Comparison of ENCODE assay signal across 6 cellular contexts in genomic region chr6:63425493-63425892, GRCh38.
"Had no signal": no experiment of that assay in that cellular context is flagged by ENCODE, and none has a peak within 500 bp of the region (broad histone marks: within the 10 kb centered on the region; RNA-seq: fewer than 3 reads in every experiment).

No MANE protein-coding gene starts in this region.

- FAIRE-seq: K562 had no signal

- H3K4me2 ChIP-seq: KMS-11 had no signal

- ATAC-seq: K562 had no signal

- H3K27ac ChIP-seq: HL-60, KMS-11 had no signal

- H3K9ac ChIP-seq: KMS-11 had no signal

- DNase-seq: IMR-90, KBM-7, KG1 had no signal

- H3K4me3 ChIP-seq: K562 had no signal
